ENCODE assay signal across 20 cellular contexts in genomic region chr9:137789295-137789895, GRCh38.
DNase-seq lines count a peak whose midpoint lies in the region; ATAC-seq lines count a peak whose summit lies in the region.
"Had no signal": no experiment of that assay in that cellular context is flagged by ENCODE, and none has a peak within 500 bp of the region (broad histone marks: within the 10 kb centered on the region; RNA-seq: fewer than 3 reads in every experiment).

No MANE protein-coding gene starts in this region.

- H3K79me1 ChIP-seq in mesenchymal stem cell (replicated peaks; ENCODE audit: low read length, poor library complexity, severe bottlenecking): peaks cover 61% of the 10 kb centered on the region

- no peak overlapping the region for H3K4me2 ChIP-seq in mesenchymal stem cell (ENCODE audit: low read length, poor library complexity, severe bottlenecking)
- H3K4me2 ChIP-seq: A549 had no signal

- H2BK12ac ChIP-seq in mesenchymal stem cell (ENCODE audit: low read length in 2 of 2): no peak overlapping the region

- H3K27ac ChIP-seq in mesenchymal stem cell (ENCODE audit: low read length, poor library complexity, severe bottlenecking): no peak overlapping the region
- H3K27ac ChIP-seq: A549, body of pancreas had no signal

- H3K9ac ChIP-seq in mesenchymal stem cell (ENCODE audit: low read length): no peak overlapping the region

- no peaks in the 10 kb centered on the region for H3K9me3 ChIP-seq in mesenchymal stem cell (ENCODE audit: control insufficient read depth, low read length)
- H3K9me3 ChIP-seq: A549, body of pancreas, Caco-2, left lung had no signal

- peak overlapping the region; percentile 36 for H3K27ac Mint-ChIP-seq in dendritic cell treated with granulocyte-macrophage colony-stimulating factor and Interleukin-4, amounts not matched to agents 40 ng/mL and 50 ng/mL, for 4 days
- H3K27ac Mint-ChIP-seq in stimulated activated naive B cell treated with anti-CD40 and anti-IgM and Interleukin-4, amounts not matched to agents 10 μg/mL and 1 μg/mL and 100 μg/mL, for 72 hours: peak overlapping the region; percentile 80
- H3K27ac Mint-ChIP-seq: activated T-helper 17 cell treated with anti-CD3 and anti-CD28 coated beads, Interleukin-2, amount 50 U/mL, for 72 hours; HFFc6 had no signal

- no peak overlapping the region for H3K18ac ChIP-seq in mesenchymal stem cell (ENCODE audit: low read depth in 1 of 2, low read length in 2 of 2)

- no peaks in the 10 kb centered on the region for H3K27me3 ChIP-seq in mesenchymal stem cell (ENCODE audit: control insufficient read depth in 1 of 2, insufficient read depth in 1 of 2, low read length in 2 of 2)
- H3K27me3 ChIP-seq: body of pancreas, left lung had no signal

- no peak overlapping the region for H2BK15ac ChIP-seq in mesenchymal stem cell (ENCODE audit: low read depth, poor library complexity, severe bottlenecking)

- H4K91ac ChIP-seq in mesenchymal stem cell (ENCODE audit: low read length): no peak overlapping the region

- H2BK120ac ChIP-seq in mesenchymal stem cell (ENCODE audit: low read depth, low read length): no peak overlapping the region

- peaks cover 10% of the 10 kb centered on the region for H3K9me3 Mint-ChIP-seq in dendritic cell treated with granulocyte-macrophage colony-stimulating factor and Interleukin-4, amounts not matched to agents 40 ng/mL and 50 ng/mL, for 4 days
- H3K9me3 Mint-ChIP-seq in stimulated activated naive B cell treated with anti-CD40 and anti-IgM and Interleukin-4, amounts not matched to agents 10 μg/mL and 1 μg/mL and 100 μg/mL, for 72 hours: peaks cover 2 to 3% of the 10 kb centered on the region in 2 donors
- H3K9me3 Mint-ChIP-seq: activated T-helper 17 cell treated with anti-CD3 and anti-CD28 coated beads, Interleukin-2, amount 50 U/mL, for 72 hours; HFFc6 had no signal

- no peak overlapping the region for H2AK5ac ChIP-seq in mesenchymal stem cell (ENCODE audit: low read length, severe bottlenecking)

- H3K27me3 Mint-ChIP-seq in dendritic cell treated with granulocyte-macrophage colony-stimulating factor and Interleukin-4, amounts not matched to agents 40 ng/mL and 50 ng/mL, for 4 days: no peaks in the 10 kb centered on the region
- H3K27me3 Mint-ChIP-seq in stimulated activated naive B cell treated with anti-CD40 and anti-IgM and Interleukin-4, amounts not matched to agents 10 μg/mL and 1 μg/mL and 100 μg/mL, for 72 hours: no peaks in the 10 kb centered on the region
- H3K27me3 Mint-ChIP-seq: activated T-helper 17 cell treated with anti-CD3 and anti-CD28 coated beads, Interleukin-2, amount 50 U/mL, for 72 hours had no signal

- ATAC-seq in stimulated activated naive B cell treated with anti-CD40 and anti-IgM and Interleukin-4, amounts not matched to agents 10 μg/mL and 1 μg/mL and 100 μg/mL, for 72 hours (replicated peaks): no peak
- ATAC-seq: activated T-helper 17 cell treated with anti-CD3 and anti-CD28 coated beads, Interleukin-2, amount 50 U/mL, for 72 hours; body of pancreas had no signal

- WGBS in mesenchymal stem cell: 92% methylated on average over 20 of the region's 20 CpGs

- H3K14ac ChIP-seq in mesenchymal stem cell (ENCODE audit: low read length in 2 of 2): no peak overlapping the region

- intact Hi-C loops in dendritic cell treated with granulocyte-macrophage colony-stimulating factor and Interleukin-4, amounts not matched to agents 40 ng/mL and 50 ng/mL, for 4 days (cut with micrococcal nuclease): no loop called here

- H3K4ac ChIP-seq in mesenchymal stem cell (ENCODE audit: low read depth in 1 of 2, low read length in 2 of 2): no peak overlapping the region

- no peak overlapping the region for H3K23ac ChIP-seq in mesenchymal stem cell (ENCODE audit: low read length in 2 of 2)

- H4K8ac ChIP-seq in mesenchymal stem cell (ENCODE audit: low read length): peak overlapping the region; percentile 24

- no peak overlapping the region for H2BK5ac ChIP-seq in mesenchymal stem cell (ENCODE audit: low read depth, low read length, poor library complexity, severe bottlenecking)

- H2AFZ ChIP-seq in mesenchymal stem cell (ENCODE audit: low read depth, low read length): no peak overlapping the region

- peaks cover 7% of the 10 kb centered on the region for H3K4me1 Mint-ChIP-seq in dendritic cell treated with granulocyte-macrophage colony-stimulating factor and Interleukin-4, amounts not matched to agents 40 ng/mL and 50 ng/mL, for 4 days (ENCODE audit: low read depth)
- peaks cover 5 to 6% of the 10 kb centered on the region in 2 donors for H3K4me1 Mint-ChIP-seq in stimulated activated naive B cell treated with anti-CD40 and anti-IgM and Interleukin-4, amounts not matched to agents 10 μg/mL and 1 μg/mL and 100 μg/mL, for 72 hours

- peak; percentile 31 for DNase-seq in activated effector memory CD4-positive, alpha-beta T cell treated with anti-CD3 and anti-CD28 coated beads, Interleukin-2, amount 50 U/mL, for 16 hours
- no peak for DNase-seq in activated effector memory CD4-positive, alpha-beta T cell treated with Interleukin-2 at 50 U/mL for 16 hours
- no peak for DNase-seq in mesenchymal stem cell
- no peak for DNase-seq in stimulated activated naive B cell treated with anti-CD40 and anti-IgM and Interleukin-4, amounts not matched to agents 10 μg/mL and 1 μg/mL and 100 μg/mL, for 72 hours
- DNase-seq in NCI-H2196 treated with DMSO at 0.1 percent for 48 hours (lab: John Stamatoyannopoulos, UW; ENCODE audit: unreplicated experiment): no peak
- no peak for DNase-seq in kidney glomerular epithelial cell (lab: John Stamatoyannopoulos, UW)
- no peak for DNase-seq in DMS153 treated with DMSO at 0.1 percent for 48 hours (lab: John Stamatoyannopoulos, UW; ENCODE audit: unreplicated experiment)
- DNase-seq: activated CD4-positive, alpha-beta T cell treated with anti-CD3 and anti-CD28 coated beads for 1 hour; body of pancreas; HFFc6; NCI-H1092 treated with DMSO at 0.1 percent for 48 hours; NCI-H2029 treated with DMSO at 0.1 percent for 48 hours; NCI-H82; Right ventricle myocardium superior; stimulated activated CD4-positive, alpha-beta T cell treated with anti-CD3 and anti-CD28 coated beads, Interleukin-15, amount 100 ng/mL, for 24 hours had no signal

- H3K4me3 Mint-ChIP-seq in dendritic cell treated with granulocyte-macrophage colony-stimulating factor and Interleukin-4, amounts not matched to agents 40 ng/mL and 50 ng/mL, for 4 days: no peak overlapping the region
- no peak overlapping the region for H3K4me3 Mint-ChIP-seq in stimulated activated naive B cell treated with anti-CD40 and anti-IgM and Interleukin-4, amounts not matched to agents 10 μg/mL and 1 μg/mL and 100 μg/mL, for 72 hours
- H3K4me3 Mint-ChIP-seq: activated T-helper 17 cell treated with anti-CD3 and anti-CD28 coated beads, Interleukin-2, amount 50 U/mL, for 72 hours; HFFc6 had no signal

- H3K36me3 ChIP-seq in mesenchymal stem cell (ENCODE audit: control insufficient read depth in 1 of 2, insufficient read depth in 2 of 2, low read depth in 1 of 2, low read length in 2 of 2): peaks cover 41 to 68% of the 10 kb centered on the region in 2 experiments

- peaks cover 17% of the 10 kb centered on the region for H3K4me1 ChIP-seq in mesenchymal stem cell (ENCODE audit: control insufficient read depth, insufficient read depth, low read depth, low read length)
- H3K4me1 ChIP-seq: A549, Caco-2 had no signal

- H3K4me3 ChIP-seq in mesenchymal stem cell (ENCODE audit: insufficient read depth in 1 of 2, low read depth in 1 of 2, low read length in 2 of 2): no peak overlapping the region
- H3K4me3 ChIP-seq: A549, body of pancreas, left lung had no signal

- peaks cover under 1% of the 10 kb centered on the region for H3K36me3 Mint-ChIP-seq in dendritic cell treated with granulocyte-macrophage colony-stimulating factor and Interleukin-4, amounts not matched to agents 40 ng/mL and 50 ng/mL, for 4 days (ENCODE audit: low read depth)
- peaks cover 52 to 75% of the 10 kb centered on the region in 2 donors for H3K36me3 Mint-ChIP-seq in stimulated activated naive B cell treated with anti-CD40 and anti-IgM and Interleukin-4, amounts not matched to agents 10 μg/mL and 1 μg/mL and 100 μg/mL, for 72 hours
